18 cellular contexts compared by ENCODE assay signal in genomic region chr18:7002107-7002506, GRCh38.
A peak's percentile ranks its signal among the peaks of the same experiment; 100 is the strongest.
DNase-seq lines count a peak whose midpoint lies in the region; ATAC-seq, FAIRE-seq and TF ChIP-seq lines count a peak whose summit lies in the region.
"Had no signal": no experiment of that assay in that cellular context is flagged by ENCODE, and none has a peak within 500 bp of the region (broad histone marks: within the 10 kb centered on the region; RNA-seq: fewer than 3 reads in every experiment).

No MANE protein-coding gene starts in this region.

- CTCF ChIA-PET in WTC11 (lab: Charles Lee), result interaction anchor here (0.7 to 0.9 kb wide), 2 partner anchors 36 to 175 kb away, joined by 3 read pairs; no protein-coding TSS in a partner anchor

- H3K9me3 Mint-ChIP-seq in WTC11, result no peaks in the 10 kb centered on the region

- no peak overlapping the region for H3K4me3 Mint-ChIP-seq in WTC11
- H3K4me3 Mint-ChIP-seq: B cell; CD4-positive, CD25-positive, alpha-beta regulatory T cell had no signal

- DNase-seq in DMS53 (lab: John Stamatoyannopoulos, UW) (peak; percentile 34), DMS53 treated with DMSO at 0.1 percent for 48 hours (lab: John Stamatoyannopoulos, UW; ENCODE audit: unreplicated experiment) (no peak), NCI-H345 (lab: John Stamatoyannopoulos, UW) (peak; percentile 73), WTC11 (ENCODE audit: low spot score) (peak; percentile 23), NCI-H1105 (lab: John Stamatoyannopoulos, UW) (no peak), GM19239 (ENCODE audit: insufficient read length, low spot score) (no peak), GF-D8 (lab: John Stamatoyannopoulos, UW) (no peak)
- DNase-seq: CD4-positive, CD25-positive, alpha-beta regulatory T cell; KG1; NCI-H1048; NCI-H187 treated with DMSO at 0.1 percent for 48 hours; NCI-H526 treated with DMSO at 0.1 percent for 48 hours; PC-9; SJCRH30; T-helper 2 cell had no signal

- H3K27me3 Mint-ChIP-seq in WTC11 (ENCODE audit: low read depth), result no peaks in the 10 kb centered on the region
- H3K27me3 Mint-ChIP-seq: B cell; CD4-positive, CD25-positive, alpha-beta regulatory T cell had no signal

- no peak overlapping the region for H3K27ac Mint-ChIP-seq in WTC11
- H3K27ac Mint-ChIP-seq: B cell; CD4-positive, CD25-positive, alpha-beta regulatory T cell had no signal

- TF ChIP-seq CTCF in WTC11 (IDR thresholded peaks at IDR 0.05), result no peak

- POLR2A ChIA-PET in WTC11 (lab: Charles Lee), result interaction anchor here (0.7 kb wide), 1 partner anchor 175 kb away, joined by 3 read pairs; no protein-coding TSS in a partner anchor

- peaks cover 18% of the 10 kb centered on the region for H3K4me1 Mint-ChIP-seq in WTC11
- H3K4me1 Mint-ChIP-seq: B cell; CD4-positive, CD25-positive, alpha-beta regulatory T cell had no signal

- peaks cover 27% of the 10 kb centered on the region for H3K36me3 Mint-ChIP-seq in WTC11
- H3K36me3 Mint-ChIP-seq: CD4-positive, CD25-positive, alpha-beta regulatory T cell had no signal

- ATAC-seq in WTC11 (peak; percentile 86), HG02938 (IDR thresholded peaks at IDR 0.05; ENCODE audit: unreplicated experiment) (no peak)
- ATAC-seq: HepG2 had no signal

- FAIRE-seq in GM19239 (lab: Jason Lieb, UNC), result no peak
- FAIRE-seq: HepG2 had no signal

TF ChIP-seq in WTC11, 78 proteins besides CTCF, POLR2A, EP300 and RAD21:
- no peak for TF ChIP-seq HMGXB4 (CRISPR knock-in tag; IDR thresholded peaks at IDR 0.05)
- TF ChIP-seq STAT6 (CRISPR knock-in tag; conservative IDR thresholded peaks at IDR 0.05; ENCODE audit: low read depth), result no peak
- peak; percentile 94 for TF ChIP-seq ZNF423 (CRISPR knock-in tag; IDR thresholded peaks at IDR 0.05)

Comparison
In these comparisons a context has a peak if more than half of its experiments do, and no peak if none do; other contexts are left out.
1. DNase-seq: peak in DMS53 (single experiment), NCI-H345 (single experiment) and WTC11 (single experiment); none in DMS53 treated with DMSO at 0.1 percent for 48 hours (single experiment), NCI-H1105 (single experiment), GM19239 (single experiment) and GF-D8 (single experiment).